In the genomic region with DNA sequence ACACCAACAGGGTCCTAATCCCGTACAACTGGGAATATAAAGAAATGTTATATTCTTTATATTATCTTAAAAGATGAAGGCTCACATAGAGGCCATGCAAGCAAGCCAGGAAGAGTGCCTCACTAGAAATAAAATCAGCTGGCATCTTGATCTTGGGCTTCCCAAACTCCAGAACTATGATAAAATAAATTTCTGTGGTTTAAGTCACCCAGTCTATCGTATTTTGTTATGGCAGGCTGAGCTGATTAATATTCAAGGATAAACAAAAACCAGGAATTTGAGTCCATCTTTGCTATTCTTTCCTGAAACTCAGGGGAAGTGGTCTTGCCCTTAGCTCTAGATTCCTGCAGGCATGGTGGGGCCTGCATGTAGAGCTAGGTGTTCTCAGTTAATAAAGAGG, we compare ENCODE assay signal across 18 cellular contexts.
"Had no signal": no experiment of that assay in that cellular context is flagged by ENCODE, and none has a peak within 500 bp of the region (broad histone marks: within the 10 kb centered on the region; RNA-seq: fewer than 3 reads in every experiment).

No MANE protein-coding gene starts in this region.

- H3K27me3 ChIP-seq: MG63 had no signal

- H3K4me3 ChIP-seq: MG63 had no signal

- DNase-seq: activated CD4-positive, alpha-beta memory T cell treated with anti-CD3 and anti-CD28 coated beads, Interleukin-2, amount 10 ng/mL, durations not matched to agents 7 days and 5 days; activated CD4-positive, alpha-beta T cell treated with anti-CD3 and anti-CD28 coated beads for 1 hour; activated CD4-positive, alpha-beta T cell treated with anti-CD3 and anti-CD28 coated beads, Interleukin-2, amount 50 U/mL, for 1 hour; activated CD8-positive, alpha-beta memory T cell treated with anti-CD3 and anti-CD28 coated beads, Interleukin-2, amount 50 U/mL, for 4 hours; activated gamma-delta T cell treated with Interleukin-2 at 50 U/mL for 16 hours; activated naive CD4-positive, alpha-beta T cell treated with anti-CD3 and anti-CD28 coated beads, Interleukin-2, amount 10 ng/mL, durations not matched to agents 7 days and 5 days; activated naive CD8-positive, alpha-beta T cell treated with anti-CD3 and anti-CD28 coated beads for 36 hours; activated T-cell treated with anti-CD3 and anti-CD28 coated beads, Interleukin-2, amount 50 U/mL, for 72 hours; anterior cingulate cortex; KG1; MG63; MV-4-11; NCI-H1092 treated with DMSO at 0.1 percent for 48 hours; NCI-H1417 treated with DMSO at 0.1 percent for 48 hours; NCI-H1694; NCI-H2029; NCI-H524; SHP77 treated with DMSO at 0.1 percent for 48 hours had no signal

- H3K9me3 ChIP-seq: MG63 had no signal

- H3K36me3 ChIP-seq: MG63 had no signal
